Comparison of ENCODE assay signal across 10 cellular contexts in the genomic region with DNA sequence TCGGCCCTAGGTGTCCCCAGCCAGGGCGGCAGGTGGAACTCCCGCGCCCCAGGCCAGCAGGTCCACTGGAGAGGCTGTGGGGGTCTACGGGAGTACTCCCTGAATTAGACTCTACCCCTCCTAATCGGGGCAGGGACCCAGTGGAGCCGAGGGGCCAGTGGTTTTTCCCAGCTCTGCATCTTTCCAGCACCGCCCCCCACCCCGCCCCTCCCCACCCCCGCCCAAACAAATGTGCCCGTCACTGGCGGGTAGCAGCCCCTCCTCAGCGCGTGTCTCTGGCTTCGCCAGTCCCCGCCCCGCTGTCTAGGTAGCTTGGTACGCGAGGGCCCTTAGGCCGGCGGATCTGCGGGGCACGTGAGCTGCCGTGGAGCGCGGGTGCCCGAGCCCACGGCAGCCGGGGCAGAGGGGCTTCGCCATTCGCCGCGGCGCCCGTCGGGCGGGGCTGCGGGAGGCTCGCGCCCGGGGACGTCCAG. TPM values are rescaled to one million over a fixed set of nuclear protein-coding genes. Genes with fewer than 3 reads are reported as not detected.
DNase-seq lines count a peak whose midpoint lies in the region; ATAC-seq and TF ChIP-seq lines count a peak whose summit lies in the region.
"Had no signal": no experiment of that assay in that cellular context is flagged by ENCODE, and none has a peak within 500 bp of the region (broad histone marks: within the 10 kb centered on the region; RNA-seq: fewer than 3 reads in every experiment).

No MANE protein-coding gene starts in this region.

- H3K27ac ChIP-seq in OCI-LY1 (ENCODE audit: low read depth, low read length, poor library complexity, severe bottlenecking), result no peak overlapping the region
- H3K27ac ChIP-seq: ovary had no signal

- CTCF ChIA-PET in activated CD4-positive, alpha-beta memory T cell treated with anti-CD3 and anti-CD28 coated beads, Interleukin-2, amount 10 ng/mL, durations not matched to agents 7 days and 5 days (lab: Charles Lee), result interaction anchor here (0.8 to 1.4 kb wide), 2 partner anchors 156 to 159 kb away, joined by 3 to 4 read pairs; no protein-coding TSS in a partner anchor

- 0 out of 2 replicates have a peak, but pooled peaks cover 10% of the 10 kb centered on the region for H3K27me3 ChIP-seq in OCI-LY1 (ENCODE audit: insufficient read depth, low read length)
- H3K27me3 ChIP-seq: ovary had no signal

- peak; percentile 15 for DNase-seq in stimulated activated CD4-positive, alpha-beta T cell treated with anti-CD3 and anti-CD28 coated beads, Interleukin-4, amount 100 ng/mL, for 1 hour
- DNase-seq in stimulated activated CD4-positive, alpha-beta T cell treated with anti-CD3 and anti-CD28 coated beads, Interleukin-1b, Interleukin-23, amount 100 ng/mL, for 48 hours, result no peak
- no peak for DNase-seq in T-helper 9 cell
- no peak for DNase-seq in activated CD4-positive, alpha-beta memory T cell treated with anti-CD3 and anti-CD28 coated beads, Interleukin-2, amount 10 ng/mL, durations not matched to agents 7 days and 5 days
- no peak for DNase-seq in OCI-M1 (lab: John Stamatoyannopoulos, UW)
- DNase-seq: ovary had no signal

- H3K9ac ChIP-seq in OCI-LY1 (ENCODE audit: low read length), result no peak overlapping the region

- POLR2A ChIA-PET in activated CD4-positive, alpha-beta memory T cell treated with anti-CD3 and anti-CD28 coated beads, Interleukin-2, amount 10 ng/mL, durations not matched to agents 7 days and 5 days (lab: Charles Lee), result no interaction called here

- H3K36me3 ChIP-seq in OCI-LY1 (ENCODE audit: insufficient read depth, low read length), result no peaks in the 10 kb centered on the region
- H3K36me3 ChIP-seq: HAP-1, ovary had no signal

- no peaks in the 10 kb centered on the region for H3K79me2 ChIP-seq in OCI-LY1 (ENCODE audit: insufficient read depth, low read length)

- no peaks in the 10 kb centered on the region for H3K36me3 Mint-ChIP-seq in activated CD4-positive, alpha-beta memory T cell treated with anti-CD3 and anti-CD28 coated beads, Interleukin-2, amount 10 ng/mL, durations not matched to agents 7 days and 5 days (ENCODE audit: low read depth)

- H3K9me3 Mint-ChIP-seq in activated CD4-positive, alpha-beta memory T cell treated with anti-CD3 and anti-CD28 coated beads, Interleukin-2, amount 10 ng/mL, durations not matched to agents 7 days and 5 days, result no peaks in the 10 kb centered on the region

- peak overlapping the region; percentile 50 for H3K4me2 ChIP-seq in OCI-LY1 (ENCODE audit: low read length)

- H3K4me3 ChIP-seq in OCI-LY1 (ENCODE audit: low read depth, low read length, poor library complexity, severe bottlenecking), result peak overlapping the region; percentile 42
- peak overlapping the region; percentile 31 for H3K4me3 ChIP-seq in iPS-18c (ENCODE audit: insufficient read depth, low read depth, low read length)
- H3K4me3 ChIP-seq: ovary had no signal

- no peak for ATAC-seq in HG02623 (IDR thresholded peaks at IDR 0.05; ENCODE audit: unreplicated experiment)

- no peaks in the 10 kb centered on the region for H4K20me1 ChIP-seq in OCI-LY1 (ENCODE audit: insufficient read depth, low read length)

- H3K27me3 Mint-ChIP-seq in activated CD4-positive, alpha-beta memory T cell treated with anti-CD3 and anti-CD28 coated beads, Interleukin-2, amount 10 ng/mL, durations not matched to agents 7 days and 5 days, result peaks cover 62% of the 10 kb centered on the region

- peaks cover 4% of the 10 kb centered on the region for H3K4me1 ChIP-seq in OCI-LY1 (ENCODE audit: insufficient read depth, low read length, severe bottlenecking)
- H3K4me1 ChIP-seq: HAP-1 had no signal

- no peak overlapping the region for H3K27ac Mint-ChIP-seq in activated CD4-positive, alpha-beta memory T cell treated with anti-CD3 and anti-CD28 coated beads, Interleukin-2, amount 10 ng/mL, durations not matched to agents 7 days and 5 days

- no peak overlapping the region for H3K4me3 Mint-ChIP-seq in activated CD4-positive, alpha-beta memory T cell treated with anti-CD3 and anti-CD28 coated beads, Interleukin-2, amount 10 ng/mL, durations not matched to agents 7 days and 5 days

- no peaks in the 10 kb centered on the region for H3K9me3 ChIP-seq in OCI-LY1 (ENCODE audit: low read length)
- peaks cover 2% of the 10 kb centered on the region for H3K9me3 ChIP-seq in iPS-18c (ENCODE audit: control insufficient read depth, insufficient read depth, low read length)
- H3K9me3 ChIP-seq: HAP-1, ovary had no signal

- no peaks in the 10 kb centered on the region for H3F3A ChIP-seq in OCI-LY1 (ENCODE audit: insufficient read depth, low read length)

- no peak overlapping the region for H2AFZ ChIP-seq in OCI-LY1 (ENCODE audit: low read length)

- H3K9me2 ChIP-seq in OCI-LY1 (ENCODE audit: low read depth, low read length), result no peaks in the 10 kb centered on the region

- H3K4me1 Mint-ChIP-seq in activated CD4-positive, alpha-beta memory T cell treated with anti-CD3 and anti-CD28 coated beads, Interleukin-2, amount 10 ng/mL, durations not matched to agents 7 days and 5 days, result peaks cover 13% of the 10 kb centered on the region

- no peak for TF ChIP-seq CTCF in OCI-LY1 (IDR thresholded peaks at IDR 0.05; ENCODE audit: low read length)

RNA-seq across cellular contexts. Expression of gene UNC5A, which starts 7.0 kb away (rescaled TPM):
- not detected for total RNA-seq in activated CD4-positive, alpha-beta memory T cell treated with anti-CD3 and anti-CD28 coated beads, Interleukin-2, amount 10 ng/mL, durations not matched to agents 7 days and 5 days
